ENCODE assay signal across 12 cellular contexts in genomic region chr10:80487791-80488538, GRCh38. TPM values are rescaled to one million over a fixed set of nuclear protein-coding genes. Genes with fewer than 3 reads are reported as not detected.
A peak's percentile ranks its signal among the peaks of the same experiment; 100 is the strongest.
DNase-seq lines count a peak whose midpoint lies in the region; ATAC-seq and TF ChIP-seq lines count a peak whose summit lies in the region.
"Had no signal": no experiment of that assay in that cellular context is flagged by ENCODE, and none has a peak within 500 bp of the region (broad histone marks: within the 10 kb centered on the region; RNA-seq: fewer than 3 reads in every experiment).

No MANE protein-coding gene starts in this region.

- peak overlapping the region; percentile 24 for H3K27ac ChIP-seq in CD8-positive, alpha-beta T cell (ENCODE audit: low read depth, low read length)
- H3K27ac ChIP-seq: tibial artery had no signal

- H3K9me3 ChIP-seq in CD8-positive, alpha-beta T cell (ENCODE audit: low read length) = no peaks in the 10 kb centered on the region
- H3K9me3 ChIP-seq: tibial artery had no signal

- peak overlapping the region; percentile 77 for H3K4me3 Mint-ChIP-seq in CD8-positive, alpha-beta T cell
- H3K4me3 Mint-ChIP-seq in T-helper 1 cell treated with Interleukin-12 subunit alpha and Interleukin-12 subunit beta and Interleukin-4 antibody, amounts not matched to agents 30 μg/mL and 1 μg/mL, for 36 hours = peak overlapping the region; percentile 82
- peak overlapping the region; percentile 54 for H3K4me3 Mint-ChIP-seq in activated naive CD8-positive, alpha-beta T cell treated with anti-CD3 and anti-CD28 coated beads, Interleukin-2, amount 50 U/mL, for 24 hours
- peak overlapping the region; percentile 85 for H3K4me3 Mint-ChIP-seq in natural killer cell treated with Interleukin-12 subunit alpha and Interleukin-12 subunit beta and Interleukin-15 and Interleukin-18, amount 100 ng/mL, for 72 hours

- peaks cover 98% of the 10 kb centered on the region for H3K4me1 ChIP-seq in CD8-positive, alpha-beta T cell (ENCODE audit: insufficient read depth, low read length)

- DNase-seq in CD8-positive, alpha-beta T cell = peak in 6 of 7 experiments; percentile 55 to 80 (median 67)
- peak; percentile 62 for DNase-seq in activated naive CD8-positive, alpha-beta T cell treated with anti-CD3 and anti-CD28 coated beads, Interleukin-2, amount 50 U/mL, for 24 hours
- peak; percentile 90 for DNase-seq in natural killer cell treated with Interleukin-12 subunit alpha and Interleukin-12 subunit beta and Interleukin-15 and Interleukin-18, amount 100 ng/mL, for 72 hours (ENCODE audit: low spot score)
- DNase-seq in HEK293T (ENCODE audit: extremely low spot score) (no peak), HK-2 (ENCODE audit: unreplicated experiment) (no peak), hypothalamus (lab: John Stamatoyannopoulos, UW) (no peak)
- DNase-seq: DMS79, IMR-90 had no signal

- H3K9me3 Mint-ChIP-seq in CD8-positive, alpha-beta T cell = no peaks in the 10 kb centered on the region
- H3K9me3 Mint-ChIP-seq in T-helper 1 cell treated with Interleukin-12 subunit alpha and Interleukin-12 subunit beta and Interleukin-4 antibody, amounts not matched to agents 30 μg/mL and 1 μg/mL, for 36 hours = no peaks in the 10 kb centered on the region
- no peaks in the 10 kb centered on the region for H3K9me3 Mint-ChIP-seq in activated naive CD8-positive, alpha-beta T cell treated with anti-CD3 and anti-CD28 coated beads, Interleukin-2, amount 50 U/mL, for 24 hours
- H3K9me3 Mint-ChIP-seq in natural killer cell treated with Interleukin-12 subunit alpha and Interleukin-12 subunit beta and Interleukin-15 and Interleukin-18, amount 100 ng/mL, for 72 hours = no peaks in the 10 kb centered on the region

- no peaks in the 10 kb centered on the region for H3K27me3 Mint-ChIP-seq in CD8-positive, alpha-beta T cell (ENCODE audit: low read depth)
- no peaks in the 10 kb centered on the region for H3K27me3 Mint-ChIP-seq in T-helper 1 cell treated with Interleukin-12 subunit alpha and Interleukin-12 subunit beta and Interleukin-4 antibody, amounts not matched to agents 30 μg/mL and 1 μg/mL, for 36 hours (ENCODE audit: low read depth)
- no peaks in the 10 kb centered on the region for H3K27me3 Mint-ChIP-seq in activated naive CD8-positive, alpha-beta T cell treated with anti-CD3 and anti-CD28 coated beads, Interleukin-2, amount 50 U/mL, for 24 hours
- no peaks in the 10 kb centered on the region for H3K27me3 Mint-ChIP-seq in natural killer cell treated with Interleukin-12 subunit alpha and Interleukin-12 subunit beta and Interleukin-15 and Interleukin-18, amount 100 ng/mL, for 72 hours

- POLR2A ChIA-PET in CD8-positive, alpha-beta T cell (lab: Charles Lee) = interaction anchor here (5.5 to 11.0 kb wide), 4 partner anchors 13 to 43 kb away, joined by 20 to 122 read pairs (median 82); no protein-coding TSS in a partner anchor
- POLR2A ChIA-PET in HEK293T (lab: Yijun Ruan, JAX) = interaction anchor here (1.4 kb wide), 1 partner anchor 16 kb away, joined by 4 read pairs; no protein-coding TSS in a partner anchor

- peak overlapping the region; percentile 15 for H3K4me3 ChIP-seq in CD8-positive, alpha-beta T cell (ENCODE audit: low read depth, low read length)
- H3K4me3 ChIP-seq: tibial artery had no signal

- ATAC-seq in CD8-positive, alpha-beta T cell = peak; percentile 68
- peak; percentile 47 for ATAC-seq in activated naive CD8-positive, alpha-beta T cell treated with anti-CD3 and anti-CD28 coated beads, Interleukin-2, amount 50 U/mL, for 24 hours
- ATAC-seq in natural killer cell treated with Interleukin-12 subunit alpha and Interleukin-12 subunit beta and Interleukin-15 and Interleukin-18, amount 100 ng/mL, for 72 hours = peak; percentile 89 to 90
- ATAC-seq in HG02973 (IDR thresholded peaks at IDR 0.05; ENCODE audit: unreplicated experiment) = no peak

- peaks cover 53% of the 10 kb centered on the region for H3K36me3 Mint-ChIP-seq in CD8-positive, alpha-beta T cell
- peaks cover 54% of the 10 kb centered on the region for H3K36me3 Mint-ChIP-seq in T-helper 1 cell treated with Interleukin-12 subunit alpha and Interleukin-12 subunit beta and Interleukin-4 antibody, amounts not matched to agents 30 μg/mL and 1 μg/mL, for 36 hours (ENCODE audit: low read depth)
- peaks cover 42% of the 10 kb centered on the region for H3K36me3 Mint-ChIP-seq in activated naive CD8-positive, alpha-beta T cell treated with anti-CD3 and anti-CD28 coated beads, Interleukin-2, amount 50 U/mL, for 24 hours (ENCODE audit: low read depth)
- H3K36me3 Mint-ChIP-seq in natural killer cell treated with Interleukin-12 subunit alpha and Interleukin-12 subunit beta and Interleukin-15 and Interleukin-18, amount 100 ng/mL, for 72 hours = peaks cover 14% of the 10 kb centered on the region

- intact Hi-C loops in CD8-positive, alpha-beta T cell (cut with DNase I, micrococcal nuclease) = loop anchor here (1.0 to 5.0 kb wide), 4 partner anchors 10 to 36 kb away; partner anchors contain the start of gene TSPAN14 (in 1 of the 2)

- no peaks in the 10 kb centered on the region for H3K27me3 ChIP-seq in CD8-positive, alpha-beta T cell (ENCODE audit: insufficient read depth, low read length)
- H3K27me3 ChIP-seq: tibial artery had no signal

- CTCF ChIA-PET in CD8-positive, alpha-beta T cell (lab: Charles Lee) = interaction anchor here (0.9 to 14.7 kb wide), 8 partner anchors 14 to 110 kb away, joined by 3 to 227 read pairs (median 8); no protein-coding TSS in a partner anchor
- CTCF ChIA-PET in HEK293T (lab: Yijun Ruan, JAX) = no interaction called here

- peaks cover 96% of the 10 kb centered on the region for H3K4me1 Mint-ChIP-seq in CD8-positive, alpha-beta T cell (ENCODE audit: low read depth)
- peaks cover 91% of the 10 kb centered on the region for H3K4me1 Mint-ChIP-seq in T-helper 1 cell treated with Interleukin-12 subunit alpha and Interleukin-12 subunit beta and Interleukin-4 antibody, amounts not matched to agents 30 μg/mL and 1 μg/mL, for 36 hours (ENCODE audit: low read depth)
- peaks cover 98% of the 10 kb centered on the region for H3K4me1 Mint-ChIP-seq in activated naive CD8-positive, alpha-beta T cell treated with anti-CD3 and anti-CD28 coated beads, Interleukin-2, amount 50 U/mL, for 24 hours
- H3K4me1 Mint-ChIP-seq in natural killer cell treated with Interleukin-12 subunit alpha and Interleukin-12 subunit beta and Interleukin-15 and Interleukin-18, amount 100 ng/mL, for 72 hours (ENCODE audit: low read depth in 2 of 2) = peaks cover 81 to 92% of the 10 kb centered on the region in 2 donors

- no peak for TF ChIP-seq CTCF in CD8-positive, alpha-beta T cell (IDR thresholded peaks at IDR 0.05)

- peak overlapping the region; percentile 92 for H3K27ac Mint-ChIP-seq in CD8-positive, alpha-beta T cell
- H3K27ac Mint-ChIP-seq in T-helper 1 cell treated with Interleukin-12 subunit alpha and Interleukin-12 subunit beta and Interleukin-4 antibody, amounts not matched to agents 30 μg/mL and 1 μg/mL, for 36 hours = peak overlapping the region; percentile 92
- H3K27ac Mint-ChIP-seq in activated naive CD8-positive, alpha-beta T cell treated with anti-CD3 and anti-CD28 coated beads, Interleukin-2, amount 50 U/mL, for 24 hours = peak overlapping the region; percentile 95
- peak overlapping the region; percentile 47 to 79 for H3K27ac Mint-ChIP-seq in natural killer cell treated with Interleukin-12 subunit alpha and Interleukin-12 subunit beta and Interleukin-15 and Interleukin-18, amount 100 ng/mL, for 72 hours

- peaks cover 13% of the 10 kb centered on the region for H3K36me3 ChIP-seq in CD8-positive, alpha-beta T cell (ENCODE audit: insufficient read depth, low read length)

TF ChIP-seq in HEK293T, 16 proteins besides CTCF, POLR2A, EP300 and RAD21:
- TF ChIP-seq BHLHE40 (IDR thresholded peaks at IDR 0.05; ENCODE audit: borderline replicate concordance) = no peak
- TF ChIP-seq ELF4 (IDR thresholded peaks at IDR 0.05) = no peak
- no peak for TF ChIP-seq FOXA1 (IDR thresholded peaks at IDR 0.05)
- TF ChIP-seq TARDBP (IDR thresholded peaks at IDR 0.05) = no peak
- TF ChIP-seq ARNT (IDR thresholded peaks at IDR 0.05) = no peak
- TF ChIP-seq, protein P1, sequence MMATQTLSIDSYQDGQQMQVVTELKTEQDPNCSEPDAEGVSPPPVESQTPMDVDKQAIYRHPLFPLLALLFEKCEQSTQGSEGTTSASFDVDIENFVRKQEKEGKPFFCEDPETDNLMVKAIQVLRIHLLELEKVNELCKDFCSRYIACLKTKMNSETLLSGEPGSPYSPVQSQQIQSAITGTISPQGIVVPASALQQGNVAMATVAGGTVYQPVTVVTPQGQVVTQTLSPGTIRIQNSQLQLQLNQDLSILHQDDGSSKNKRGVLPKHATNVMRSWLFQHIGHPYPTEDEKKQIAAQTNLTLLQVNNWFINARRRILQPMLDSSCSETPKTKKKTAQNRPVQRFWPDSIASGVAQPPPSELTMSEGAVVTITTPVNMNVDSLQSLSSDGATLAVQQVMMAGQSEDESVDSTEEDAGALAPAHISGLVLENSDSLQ (IDR thresholded peaks at IDR 0.05) = no peak
- TF ChIP-seq L3MBTL2 (conservative IDR thresholded peaks at IDR 0.05) = no peak
- TF ChIP-seq SUZ12 (IDR thresholded peaks at IDR 0.05) = no peak
- TF ChIP-seq SP1 (IDR thresholded peaks at IDR 0.05) = no peak

RNA-seq across cellular contexts. Expression of gene TSPAN14, which starts 33.9 kb away (rescaled TPM):
- total RNA-seq in CD8-positive, alpha-beta T cell = 10 to 100 TPM; 63.9 to 66.1 TPM
- total RNA-seq in natural killer cell treated with Interleukin-12 subunit alpha and Interleukin-12 subunit beta and Interleukin-15 and Interleukin-18, amount 100 ng/mL, for 72 hours = 10 to 100 TPM; 56.5 to 76.6 TPM

RNA-seq across cellular contexts. Expression of gene SH2D4B, which starts 49.7 kb away (rescaled TPM):
- under 1 TPM in 1 of 2 experiments, not detected in 1; 0.36 TPM for total RNA-seq in CD8-positive, alpha-beta T cell
- total RNA-seq in natural killer cell treated with Interleukin-12 subunit alpha and Interleukin-12 subunit beta and Interleukin-15 and Interleukin-18, amount 100 ng/mL, for 72 hours = under 1 TPM; 0.25 to 0.40 TPM
- total RNA-seq: endothelial cell of umbilical vein, IMR-90 had no signal

Comparison
In these comparisons a context has a peak if more than half of its experiments do, and no peak if none do; other contexts are left out.
1. DNase-seq: peak in CD8-positive, alpha-beta T cell (6 of 7), activated naive CD8-positive, alpha-beta T cell treated with anti-CD3 and anti-CD28 coated beads, Interleukin-2, amount 50 U/mL, for 24 hours (single experiment) and natural killer cell treated with Interleukin-12 subunit alpha and Interleukin-12 subunit beta and Interleukin-15 and Interleukin-18, amount 100 ng/mL, for 72 hours (single experiment); none in HEK293T (single experiment), HK-2 (single experiment) and hypothalamus (0 of 51).
2. Peak in every context shown above with its lines, with median percentiles within 50 percentile points of each other: H3K27ac Mint-ChIP-seq and H3K4me3 Mint-ChIP-seq.